8 cellular contexts compared by ENCODE assay signal in the genomic region with DNA sequence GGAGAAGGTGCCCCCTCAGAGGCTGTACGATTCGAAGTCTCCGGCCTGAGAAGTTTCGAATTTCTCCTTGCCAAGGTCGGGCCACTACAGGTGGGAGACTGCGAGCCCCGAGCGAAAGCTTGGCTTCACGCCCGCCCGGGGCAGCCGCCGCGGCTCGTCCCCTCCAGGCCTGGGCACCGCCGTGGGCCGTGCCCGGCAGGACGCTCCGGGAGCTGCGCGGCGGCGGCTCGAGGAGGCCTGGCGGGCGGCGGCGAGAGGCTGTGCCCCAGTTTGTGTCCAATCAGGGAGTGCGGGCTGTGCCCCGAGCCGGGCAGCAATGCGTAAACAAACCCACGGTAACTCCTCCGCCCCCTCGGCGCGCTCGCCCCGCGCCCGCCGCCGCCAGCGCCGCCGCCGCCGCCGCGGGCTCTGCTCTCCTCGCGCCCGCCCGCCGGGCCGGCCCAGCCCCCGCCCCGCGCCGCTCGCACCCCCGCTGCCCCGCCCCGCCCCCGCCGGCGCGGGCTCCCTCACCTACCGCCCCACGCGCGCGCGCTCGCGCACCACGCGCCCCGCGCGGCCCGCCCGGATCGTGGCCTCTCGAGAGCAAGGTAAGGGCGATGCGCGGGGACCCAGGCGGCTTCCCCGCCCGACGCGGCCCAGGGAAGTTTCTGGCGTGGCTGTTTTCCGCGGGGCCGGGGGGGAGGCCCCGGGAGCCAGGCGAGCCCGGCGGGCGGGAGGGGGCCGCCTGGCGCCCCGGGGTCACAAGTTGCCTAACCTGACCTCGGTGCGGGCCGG. TPM values are rescaled to one million over a fixed set of nuclear protein-coding genes. Genes with fewer than 3 reads are reported as not detected.
DNase-seq lines count a peak whose midpoint lies in the region; ATAC-seq and TF ChIP-seq lines count a peak whose summit lies in the region.

No MANE protein-coding gene starts in this region.

- no peak overlapping the region for H2BK5ac ChIP-seq in neuronal stem cell (ENCODE audit: low read length)

- no peak overlapping the region for H4K91ac ChIP-seq in neuronal stem cell (ENCODE audit: low read depth, low read length, poor library complexity)

- H3K4me3 Mint-ChIP-seq in activated naive CD4-positive, alpha-beta T cell treated with anti-CD3 and anti-CD28 coated beads, Interleukin-2, amount 50 U/mL, for 24 hours = peak overlapping the region; percentile 86

- peak overlapping the region; percentile 94 for H2AFZ ChIP-seq in neuronal stem cell (ENCODE audit: low read length)

- no peaks in the 10 kb centered on the region for H3K79me1 ChIP-seq in neuronal stem cell (ENCODE audit: low read depth, low read length)

- TF ChIP-seq EP300 in gastroesophageal sphincter (IDR thresholded peaks at IDR 0.05) = no peak

- H3K4me1 Mint-ChIP-seq in activated naive CD4-positive, alpha-beta T cell treated with anti-CD3 and anti-CD28 coated beads, Interleukin-2, amount 50 U/mL, for 24 hours = peaks cover 49% of the 10 kb centered on the region

- peak overlapping the region; percentile 85 for H2BK120ac ChIP-seq in neuronal stem cell (ENCODE audit: low read depth, low read length)

- H3K4me2 ChIP-seq in neuronal stem cell (ENCODE audit: insufficient read depth, low read length, poor library complexity, severe bottlenecking) = peak overlapping the region; percentile 96

- WGBS in gastroesophageal sphincter (ENCODE audit: low coverage in 1 of 2), 2 donors = no CpG with 5 or more reads among the region's 110 CpGs
- WGBS in neuronal stem cell (ENCODE audit: extremely low coverage in 2 of 2, insufficient read length in 2 of 2, insufficient replicate concordance in 1 of 2), 2 donors = no CpG with 5 or more reads among the region's 110 CpGs

- peak overlapping the region; percentile 88 for H3K18ac ChIP-seq in neuronal stem cell (ENCODE audit: low read length)

- no peak overlapping the region for H3K23ac ChIP-seq in neuronal stem cell (ENCODE audit: low read depth, low read length, poor library complexity)

- peak overlapping the region; percentile 66; the same call in 1 of the 2 replicates for H3K27ac ChIP-seq in SJCRH30
- peak overlapping the region; percentile 83 to 99 (median 98) for H3K27ac ChIP-seq in gastroesophageal sphincter
- no peak overlapping the region for H3K27ac ChIP-seq in neuronal stem cell (replicated peaks; ENCODE audit: low read length)
- H3K27ac ChIP-seq in stomach smooth muscle (ENCODE audit: low read length) = peak overlapping the region; percentile 91

- H3K9me3 ChIP-seq in SJCRH30 (replicated peaks) = no peaks in the 10 kb centered on the region
- H3K9me3 ChIP-seq in gastroesophageal sphincter = no peaks in the 10 kb centered on the region
- no peaks in the 10 kb centered on the region for H3K9me3 ChIP-seq in neuronal stem cell (replicated peaks in 1 of 2; ENCODE audit: control insufficient read depth in 2 of 2, insufficient read depth in 1 of 2, low read depth in 1 of 2, low read length in 2 of 2)
- H3K9me3 ChIP-seq in stomach smooth muscle (ENCODE audit: control insufficient read depth in 2 of 2, low read length in 2 of 2) = no peaks in the 10 kb centered on the region

- peak in 2 of 4 experiments; percentile 2 to 18 for TF ChIP-seq CTCF in gastroesophageal sphincter (IDR thresholded peaks at IDR 0.05)

- H2AK5ac ChIP-seq in neuronal stem cell (ENCODE audit: low read depth, low read length) = no peak overlapping the region

- TF ChIP-seq POLR2A in gastroesophageal sphincter (IDR thresholded peaks at IDR 0.05) = peak; percentile 77 to 90

- no peak overlapping the region for H2BK15ac ChIP-seq in neuronal stem cell (ENCODE audit: low read length)

- ATAC-seq in HG03432 (IDR thresholded peaks at IDR 0.05; ENCODE audit: unreplicated experiment) (peak; percentile 62), gastroesophageal sphincter (peak; percentile 85)

- H3K4ac ChIP-seq in neuronal stem cell (ENCODE audit: low read length) = no peak overlapping the region

- peaks cover 4% of the 10 kb centered on the region for H3K9me3 Mint-ChIP-seq in activated naive CD4-positive, alpha-beta T cell treated with anti-CD3 and anti-CD28 coated beads, Interleukin-2, amount 50 U/mL, for 24 hours

- no peak overlapping the region for H2BK12ac ChIP-seq in neuronal stem cell (ENCODE audit: low read length)

- no peak overlapping the region for H4K8ac ChIP-seq in neuronal stem cell (ENCODE audit: low read depth, low read length)

- H3K4me1 ChIP-seq in SJCRH30 (no peaks in the 10 kb centered on the region), gastroesophageal sphincter (peaks cover 0 to 47% (median 7%) of the 10 kb centered on the region in 3 donors), neuronal stem cell (ENCODE audit: control insufficient read depth in 2 of 2, insufficient read depth in 1 of 2, low read depth in 1 of 2, low read length in 2 of 2) (peaks cover 5 to 7% of the 10 kb centered on the region in 2 donors), stomach smooth muscle (ENCODE audit: control insufficient read depth, insufficient read depth, low read length) (peaks cover 16% of the 10 kb centered on the region)

- peaks cover under 1% of the 10 kb centered on the region for H3K36me3 Mint-ChIP-seq in activated naive CD4-positive, alpha-beta T cell treated with anti-CD3 and anti-CD28 coated beads, Interleukin-2, amount 50 U/mL, for 24 hours

- DNase-seq in C1 segment of cervical spinal cord (lab: John Stamatoyannopoulos, UW) (peak in 13 of 14 donors; percentile 41 to 94 (median 75)), GM19240 (ENCODE audit: insufficient read length, low spot score) (peak; percentile 29), SJCRH30 (peak; percentile 44 to 48), neuronal stem cell (ENCODE audit: low spot score) (no peak)

- H3K27me3 ChIP-seq in SJCRH30 = no peaks in the 10 kb centered on the region
- no peaks in the 10 kb centered on the region for H3K27me3 ChIP-seq in gastroesophageal sphincter
- H3K27me3 ChIP-seq in neuronal stem cell (ENCODE audit: control insufficient read depth in 3 of 3, insufficient read depth in 3 of 3, low read depth in 1 of 3, low read length in 3 of 3) = peaks cover 0 to 33% (median 2%) of the 10 kb centered on the region in 3 experiments
- no peaks in the 10 kb centered on the region for H3K27me3 ChIP-seq in stomach smooth muscle (ENCODE audit: control insufficient read depth in 1 of 2, insufficient read depth in 2 of 2, low read length in 2 of 2)

- H3K27ac Mint-ChIP-seq in activated naive CD4-positive, alpha-beta T cell treated with anti-CD3 and anti-CD28 coated beads, Interleukin-2, amount 50 U/mL, for 24 hours = peak overlapping the region; percentile 76

- H3K36me3 ChIP-seq in SJCRH30 = no peaks in the 10 kb centered on the region
- no peaks in the 10 kb centered on the region for H3K36me3 ChIP-seq in gastroesophageal sphincter
- H3K36me3 ChIP-seq in neuronal stem cell (replicated peaks in 1 of 2; ENCODE audit: control insufficient read depth in 2 of 2, insufficient read depth in 2 of 2, low read length in 2 of 2) = no peaks in the 10 kb centered on the region
- no peaks in the 10 kb centered on the region for H3K36me3 ChIP-seq in stomach smooth muscle (ENCODE audit: control insufficient read depth in 2 of 2, insufficient read depth in 2 of 2, low read length in 2 of 2)

- H3K27me3 Mint-ChIP-seq in activated naive CD4-positive, alpha-beta T cell treated with anti-CD3 and anti-CD28 coated beads, Interleukin-2, amount 50 U/mL, for 24 hours = no peaks in the 10 kb centered on the region

- H3K9ac ChIP-seq in neuronal stem cell (ENCODE audit: low read depth, low read length, poor library complexity) (peak overlapping the region; percentile 65), stomach smooth muscle (ENCODE audit: low read length in 2 of 2) (peak overlapping the region; percentile 92 to 95)

- no peak overlapping the region for H3K14ac ChIP-seq in neuronal stem cell (ENCODE audit: low read length)

- H3K4me3 ChIP-seq in SJCRH30 (peak overlapping the region; percentile 78), gastroesophageal sphincter (peak overlapping the region; percentile 82 to 98), neuronal stem cell (ENCODE audit: low read length in 2 of 2) (peak overlapping the region; percentile 75 to 93), stomach smooth muscle (ENCODE audit: low read length in 2 of 2) (peak overlapping the region; percentile 84 to 89)

RNA-seq across cellular contexts. Expression of a gene that starts 57.8 kb away (rescaled TPM):
- 11.3 and 11.4 TPM in 2 replicates for total RNA-seq in SJCRH30 (2014; rRNA removed; shearing (Covaris generic))
- total RNA-seq in gastroesophageal sphincter = 10 to 100 TPM; 51.5 to 81.6 (median 66.1) TPM
- polyA plus RNA-seq in neuronal stem cell (2013, experiment 1 of 2) = 9.6 TPM
- polyA plus RNA-seq in neuronal stem cell (2013, experiment 2 of 2) = 9.4 TPM
